10 cellular contexts compared by ENCODE assay signal in genomic region chr13:113452942-113453901, GRCh38. TPM values are rescaled to one million over a fixed set of nuclear protein-coding genes. Genes with fewer than 3 reads are reported as not detected.
DNase-seq lines count a peak whose midpoint lies in the region; ATAC-seq, FAIRE-seq and TF ChIP-seq lines count a peak whose summit lies in the region.
"Had no signal": no experiment of that assay in that cellular context is flagged by ENCODE, and none has a peak within 500 bp of the region (broad histone marks: within the 10 kb centered on the region; RNA-seq: fewer than 3 reads in every experiment).

TSS of gene ADPRHL1 (minus strand) at chr13:113453488. CDS start at chr13:113453437, 51 bp downstream.

- TF ChIP-seq POLR2A in sigmoid colon (IDR thresholded peaks at IDR 0.05): no peak

- H3K27me3 Mint-ChIP-seq in H9 (ENCODE audit: low read depth): peaks cover 2% of the 10 kb centered on the region; the same call in 1 of the 2 replicates
- H3K27me3 Mint-ChIP-seq: central memory CD8-positive, alpha-beta T cell had no signal

- no peaks in the 10 kb centered on the region for H3K79me1 ChIP-seq in H9 (ENCODE audit: insufficient read depth, low read depth, low read length, poor library complexity, severe bottlenecking)

- no peaks in the 10 kb centered on the region for H3K79me2 ChIP-seq in H9 (ENCODE audit: insufficient read depth, low read length)

- peaks cover 2 to 11% of the 10 kb centered on the region in 2 experiments; a peak in 3 of 4 replicates for H3K4me1 Mint-ChIP-seq in H9
- H3K4me1 Mint-ChIP-seq: central memory CD8-positive, alpha-beta T cell had no signal

- no peak within 1 kb of the TSS for H4K91ac ChIP-seq in H9 (ENCODE audit: insufficient read length, low read depth, low read length)

- no peak within 1 kb of the TSS for H4K8ac ChIP-seq in H9 (replicated peaks; ENCODE audit: insufficient read length, low read depth, low read length)

- no peak within 1 kb of the TSS for H3K18ac ChIP-seq in H9 (ENCODE audit: insufficient read length, low read depth, low read length)

- H3K14ac ChIP-seq in H9 (ENCODE audit: insufficient read depth, low read length): no peak within 1 kb of the TSS

- TF ChIP-seq CTCF in H9 (conservative IDR thresholded peaks at IDR 0.05): no peak
- no peak for TF ChIP-seq CTCF in sigmoid colon (IDR thresholded peaks at IDR 0.05)

- H3K27ac ChIP-seq in H9 (ENCODE audit: insufficient read length, low read depth, low read length): no peak within 1 kb of the TSS
- peak within 1 kb of the TSS in 3 of 4 donors; percentile 73 to 79 (median 79) for H3K27ac ChIP-seq in sigmoid colon
- H3K27ac ChIP-seq: Peyer's patch had no signal

- H3T11ph ChIP-seq in H9 (ENCODE audit: low read length): no peak within 1 kb of the TSS

- no peaks in the 10 kb centered on the region for H3K9me3 Mint-ChIP-seq in H9
- H3K9me3 Mint-ChIP-seq: central memory CD8-positive, alpha-beta T cell had no signal

- H2BK20ac ChIP-seq in H9 (ENCODE audit: low read depth, low read length, poor library complexity, severe bottlenecking): no peak within 1 kb of the TSS

- H3K9ac ChIP-seq in H9 (ENCODE audit: extremely low read depth, insufficient read length, low read length): no peak within 1 kb of the TSS

- no peak within 1 kb of the TSS for H2AFZ ChIP-seq in H9 (ENCODE audit: low read length)

- no peak for TF ChIP-seq EP300 in sigmoid colon (IDR thresholded peaks at IDR 0.05)

- H3K27me3 ChIP-seq in H9 (ENCODE audit: insufficient read depth, low read length): no peaks in the 10 kb centered on the region
- no peaks in the 10 kb centered on the region for H3K27me3 ChIP-seq in sigmoid colon
- H3K27me3 ChIP-seq: Peyer's patch had no signal

- peaks cover 0 to 31% (median 13%) of the 10 kb centered on the region in 4 donors for H3K36me3 ChIP-seq in sigmoid colon

- no peak within 1 kb of the TSS for H4K5ac ChIP-seq in H9 (ENCODE audit: insufficient read length, low read depth, low read length)

- H3K4ac ChIP-seq in H9 (ENCODE audit: low read depth, low read length): no peak within 1 kb of the TSS

- H2BK12ac ChIP-seq in H9 (ENCODE audit: insufficient read length, low read depth, low read length): no peak within 1 kb of the TSS

- H3K4me3 Mint-ChIP-seq in H9: no peak within 1 kb of the TSS
- H3K4me3 Mint-ChIP-seq: central memory CD8-positive, alpha-beta T cell had no signal

- H2AK5ac ChIP-seq in H9 (ENCODE audit: insufficient read length, low read length): no peak within 1 kb of the TSS

- peaks cover 24 to 57% (median 44%) of the 10 kb centered on the region in 3 experiments for H3K36me3 Mint-ChIP-seq in H9 (ENCODE audit: insufficient read depth in 1 of 3, low read depth in 3 of 3)

- H2BK120ac ChIP-seq in H9 (ENCODE audit: low read depth, low read length, poor library complexity, severe bottlenecking): no peak within 1 kb of the TSS

- H2BK15ac ChIP-seq in H9 (ENCODE audit: low read depth, low read length): no peak within 1 kb of the TSS

- no peak within 1 kb of the TSS for H2BK5ac ChIP-seq in H9 (ENCODE audit: insufficient read length, low read length)

- H3K23me2 ChIP-seq in H9 (ENCODE audit: insufficient read length, low read depth, low read length, poor library complexity, severe bottlenecking): no peaks in the 10 kb centered on the region

- H3K23ac ChIP-seq in H9 (ENCODE audit: insufficient read length, low read depth, low read length): no peak within 1 kb of the TSS

- no peaks in the 10 kb centered on the region for H3K9me3 ChIP-seq in H9 (ENCODE audit: control insufficient read depth, low read depth, low read length)
- H3K9me3 ChIP-seq in sigmoid colon: no peaks in the 10 kb centered on the region
- H3K9me3 ChIP-seq: Peyer's patch had no signal

- ATAC-seq in Right ventricle myocardium superior (ENCODE audit: poor library complexity): peak; percentile 79

- H3K4me1 ChIP-seq in H9 (ENCODE audit: insufficient read depth, low read length) (no peaks in the 10 kb centered on the region), sigmoid colon (peaks cover 0 to 27% (median 21%) of the 10 kb centered on the region in 4 donors)
- H3K4me1 ChIP-seq: Peyer's patch had no signal

- no CpG with 5 or more reads among the region's 45 CpGs for WGBS in H9 (ENCODE audit: extremely low coverage, insufficient read length, low lambda C conversion rate)
- WGBS in sigmoid colon, 2 donors: 89 to 91% methylated on average over 45 of the region's 45 CpGs

- H3K27ac Mint-ChIP-seq in H9: peak within 1 kb of the TSS in 2 of 3 experiments; percentile 77 to 86; a peak in 4 of 7 replicates

- intact Hi-C loops in Right ventricle myocardium superior (cut with DNase I): no loop called here
- intact Hi-C loops in sigmoid colon (cut with DNase I): no loop called here

- DNase-seq in H9: no peak
- DNase-seq in NCI-H2171 treated with DMSO at 0.1 percent for 48 hours (lab: John Stamatoyannopoulos, UW): peak; percentile 64
- peak; percentile 77 for DNase-seq in Right ventricle myocardium superior
- peak; percentile 70 for DNase-seq in sigmoid colon
- no peak for DNase-seq in LoVo (ENCODE audit: low spot score)
- no peak for DNase-seq in frontal cortex (ENCODE audit: low spot score in 2 of 2)
- no peak for DNase-seq in nucleus accumbens (lab: John Stamatoyannopoulos, UW)
- DNase-seq: foreskin melanocyte, Peyer's patch had no signal

- no peak for FAIRE-seq in frontal cortex (lab: Jason Lieb, UNC)

- no peaks in the 10 kb centered on the region for H4K20me1 ChIP-seq in H9 (ENCODE audit: control insufficient read depth, insufficient read depth, insufficient read length)

- H3K56ac ChIP-seq in H9 (ENCODE audit: insufficient read length, low read depth, low read length): no peak within 1 kb of the TSS

- H3K4me2 ChIP-seq in H9 (ENCODE audit: insufficient read depth, insufficient read length, low read length): no peak within 1 kb of the TSS

- peak within 1 kb of the TSS in 1 of 4 donors; percentile 3 for H3K4me3 ChIP-seq in sigmoid colon
- H3K4me3 ChIP-seq: Peyer's patch had no signal

RNA-seq across cellular contexts. Expression of gene ADPRHL1, which starts in this region (rescaled TPM):
- total RNA-seq in H9 (2021) (2.7 and 2.8 TPM in 2 replicates), Right ventricle myocardium superior (506 TPM), sigmoid colon (1 to 10 TPM; 2.3 to 7.8 (median 4.5) TPM), frontal cortex (1.2 TPM)
- 1 to 10 TPM; 1.2 to 4.9 (median 4.2) TPM for polyA plus RNA-seq in sigmoid colon

Comparison
In these comparisons a context has a peak if more than half of its experiments do, and no peak if none do; other contexts are left out.
1. RNA of gene ADPRHL1 (total RNA-seq): 506 TPM in Right ventricle myocardium superior (single experiment); 2.3 to 7.8 TPM in sigmoid colon, 2.7 to 2.8 TPM in H9 and 1.2 TPM in frontal cortex (single experiment); every median in the first group is over 10 times any median in the second.
2. DNase-seq: peak in NCI-H2171 treated with DMSO at 0.1 percent for 48 hours (single experiment), Right ventricle myocardium superior (single experiment) and sigmoid colon (single experiment); none in H9 (single experiment), LoVo (single experiment), frontal cortex (0 of 2) and nucleus accumbens (0 of 56).